Comparison of ENCODE assay signal across 1 cellular context in the genomic region with DNA sequence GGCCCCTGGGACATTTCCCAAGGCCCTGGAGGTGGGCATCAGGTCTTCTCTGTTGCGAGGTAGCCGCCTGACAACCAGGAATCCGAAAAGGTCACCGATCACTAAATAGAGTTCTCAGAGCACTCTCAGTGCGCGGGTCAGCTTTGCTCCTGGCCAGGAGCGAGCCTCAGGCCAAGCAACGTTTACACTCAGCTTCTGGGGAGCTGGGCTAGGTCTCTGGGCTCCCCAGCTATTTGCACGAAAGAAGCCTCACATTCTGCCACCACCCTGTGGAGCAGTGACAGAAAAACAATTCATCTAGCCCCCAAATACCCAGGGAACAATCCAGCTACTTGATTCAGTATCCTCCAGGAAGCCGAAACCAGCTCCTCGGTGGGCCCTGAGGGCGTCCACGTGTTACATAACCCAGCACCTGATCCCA.
TF ChIP-seq lines count a peak whose summit lies in the region.

No MANE protein-coding gene starts in this region.

TF ChIP-seq in H1, 55 proteins besides CTCF, POLR2A, EP300 and RAD21:
- no peak for TF ChIP-seq CHD1 (IDR thresholded peaks at IDR 0.05; ENCODE audit: low read depth, low read length)
